In the genomic region with DNA sequence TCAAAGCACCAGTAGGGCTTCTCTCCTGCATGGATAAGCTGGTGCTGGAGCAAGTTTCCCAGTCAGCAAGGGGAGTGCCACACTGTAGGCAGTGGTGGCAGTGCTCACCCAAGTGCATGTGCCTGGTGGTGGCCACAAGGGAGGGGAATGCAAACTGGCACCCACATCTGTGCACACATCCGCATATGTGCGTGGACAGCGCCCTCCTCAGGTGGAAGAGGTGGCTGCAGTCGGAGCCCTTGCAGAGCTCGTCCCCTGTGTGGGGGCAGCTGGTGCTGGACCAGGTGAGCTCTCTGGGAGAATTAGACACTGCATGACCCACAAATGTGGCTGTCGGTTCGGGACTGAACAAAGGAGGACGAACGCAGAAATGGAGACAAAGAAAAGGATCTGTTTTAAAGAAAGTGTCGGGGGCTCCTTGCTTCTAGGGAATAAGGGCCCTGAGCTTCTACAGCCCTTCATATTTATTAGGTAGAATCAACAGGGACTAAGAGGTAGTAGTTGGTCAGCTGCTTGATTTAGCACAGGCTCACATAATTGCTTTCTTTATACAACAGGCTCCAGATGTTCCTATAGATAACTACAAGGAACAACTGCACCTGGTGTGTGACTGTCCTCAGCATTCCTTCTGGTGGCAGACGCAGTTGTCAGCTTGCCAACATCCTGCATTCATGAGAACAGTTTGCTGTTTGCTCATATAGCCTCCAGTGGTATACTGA, we compare ENCODE assay signal across 9 cellular contexts. TPM values are rescaled to one million over a fixed set of nuclear protein-coding genes. Genes with fewer than 3 reads are reported as not detected.
DNase-seq lines count a peak whose midpoint lies in the region; ATAC-seq and TF ChIP-seq lines count a peak whose summit lies in the region.
"Had no signal": no experiment of that assay in that cellular context is flagged by ENCODE, and none has a peak within 500 bp of the region (broad histone marks: within the 10 kb centered on the region; RNA-seq: fewer than 3 reads in every experiment).

No MANE protein-coding gene starts in this region.

- no peak overlapping the region for H3K4me2 ChIP-seq in neural progenitor cell

- H3K27ac ChIP-seq in dorsolateral prefrontal cortex (peak overlapping the region in 2 of 59 donors; percentile 2 to 28), neural progenitor cell (no peak overlapping the region), upper lobe of right lung (no peak overlapping the region)

- peaks cover 4% of the 10 kb centered on the region for H3K36me3 Mint-ChIP-seq in neural progenitor cell

- H3K9me3 Mint-ChIP-seq in neural progenitor cell = peaks cover 4% of the 10 kb centered on the region
- H3K9me3 Mint-ChIP-seq: stimulated activated naive CD8-positive, alpha-beta T cell treated with anti-CD3 and anti-CD28 coated beads, Interleukin-15, Interleukin-2, amounts not matched to agents 100 ng/mL and 50 ng/mL, for 24 hours had no signal

- H3K27me3 ChIP-seq in dorsolateral prefrontal cortex (no peaks in the 10 kb centered on the region), neural progenitor cell (no peaks in the 10 kb centered on the region), upper lobe of right lung (no peaks in the 10 kb centered on the region)

- TF ChIP-seq CTCF in dorsolateral prefrontal cortex (IDR thresholded peaks at IDR 0.05 in 54 of 56, conservative IDR thresholded peaks at IDR 0.05 in 2 of 56; ENCODE audit: low read depth in 1 of 56, partially characterized antibody in 56 of 56) (peak in 48 of 56 donors; percentile 20 to 63 (median 45)), neural progenitor cell (IDR thresholded peaks at IDR 0.05) (peak; percentile 85), upper lobe of right lung (IDR thresholded peaks at IDR 0.05) (peak; percentile 52)

- DNase-seq in GDM1 (lab: John Stamatoyannopoulos, UW) (peak; percentile 66), NCI-H1105 (lab: John Stamatoyannopoulos, UW) (peak; percentile 72), dorsolateral prefrontal cortex (peak in 5 of 10 donors; percentile 23 to 65 (median 56)), neural progenitor cell (ENCODE audit: low spot score) (peak; percentile 81), upper lobe of right lung (peak; percentile 87), GM19240 (ENCODE audit: insufficient read length, low spot score) (no peak)
- DNase-seq in activated CD4-positive, alpha-beta T cell treated with anti-CD3 and anti-CD28 coated beads for 24 hours (ENCODE audit: low read depth in 2 of 2) = peak; percentile 50 to 78

- no peaks in the 10 kb centered on the region for H3K79me2 ChIP-seq in neural progenitor cell (ENCODE audit: low read depth)

- no peak overlapping the region for H3K27ac Mint-ChIP-seq in neural progenitor cell
- H3K27ac Mint-ChIP-seq: stimulated activated naive CD8-positive, alpha-beta T cell treated with anti-CD3 and anti-CD28 coated beads, Interleukin-15, Interleukin-2, amounts not matched to agents 100 ng/mL and 50 ng/mL, for 24 hours had no signal

- no peaks in the 10 kb centered on the region for H3K36me3 ChIP-seq in neural progenitor cell
- no peaks in the 10 kb centered on the region for H3K36me3 ChIP-seq in upper lobe of right lung

- H3K9me3 ChIP-seq in neural progenitor cell (ENCODE audit: low read depth) = no peaks in the 10 kb centered on the region
- H3K9me3 ChIP-seq in upper lobe of right lung = no peaks in the 10 kb centered on the region

- H3F3A ChIP-seq in neural progenitor cell (ENCODE audit: low read depth) = peaks cover 11% of the 10 kb centered on the region

- H3K9ac ChIP-seq in neural progenitor cell = no peak overlapping the region

- H2AFZ ChIP-seq in neural progenitor cell (replicated peaks) = no peak overlapping the region

- no peak overlapping the region for H3K4me3 Mint-ChIP-seq in neural progenitor cell
- H3K4me3 Mint-ChIP-seq: stimulated activated naive CD8-positive, alpha-beta T cell treated with anti-CD3 and anti-CD28 coated beads, Interleukin-15, Interleukin-2, amounts not matched to agents 100 ng/mL and 50 ng/mL, for 24 hours had no signal

- H3K4me3 ChIP-seq in dorsolateral prefrontal cortex (no peak overlapping the region), neural progenitor cell (no peak overlapping the region), upper lobe of right lung (no peak overlapping the region)

- peak; percentile 95 for ATAC-seq in upper lobe of right lung
- ATAC-seq in GM19452 (IDR thresholded peaks at IDR 0.05; ENCODE audit: unreplicated experiment) = no peak

- intact Hi-C loops in dorsolateral prefrontal cortex (cut with DNase I) (no loop called here), upper lobe of right lung (cut with DNase I) (no loop called here)

- H3K4me1 ChIP-seq in neural progenitor cell = no peaks in the 10 kb centered on the region
- peaks cover 3% of the 10 kb centered on the region for H3K4me1 ChIP-seq in upper lobe of right lung

- H3K27me3 Mint-ChIP-seq in neural progenitor cell (ENCODE audit: insufficient read depth, low read depth) = peaks cover 4% of the 10 kb centered on the region
- H3K27me3 Mint-ChIP-seq: stimulated activated naive CD8-positive, alpha-beta T cell treated with anti-CD3 and anti-CD28 coated beads, Interleukin-15, Interleukin-2, amounts not matched to agents 100 ng/mL and 50 ng/mL, for 24 hours had no signal

- H4K20me1 ChIP-seq in neural progenitor cell (ENCODE audit: low read depth) = no peaks in the 10 kb centered on the region

- peaks cover 26% of the 10 kb centered on the region for H3K4me1 Mint-ChIP-seq in neural progenitor cell

RNA-seq across cellular contexts. Expression of gene ZNF689, which starts 5.3 kb away (rescaled TPM):
- 10 to 100 TPM in 30 of 120 experiments, 1 to 10 TPM in 90; 5.9 to 15.6 (median 8.8) TPM for total RNA-seq in dorsolateral prefrontal cortex
- total RNA-seq in neural progenitor cell (ENCODE audit: low replicate concordance) = 9.2 and 15.3 TPM in 2 replicates
- 7.2 TPM for total RNA-seq in upper lobe of right lung

RNA-seq across cellular contexts. Expression of gene ZNF785, which starts 30.0 kb away (rescaled TPM):
- total RNA-seq in dorsolateral prefrontal cortex (10 to 100 TPM; 16.4 to 51.1 (median 30.1) TPM), neural progenitor cell (ENCODE audit: low replicate concordance) (17.8 and 19.5 TPM in 2 replicates), upper lobe of right lung (16.3 TPM)

RNA-seq across cellular contexts. Expression of gene PRR14, which starts 35.2 kb away (rescaled TPM):
- total RNA-seq in dorsolateral prefrontal cortex (10 to 100 TPM; 23.4 to 64.9 (median 40.0) TPM), neural progenitor cell (ENCODE audit: low replicate concordance) (3.5 and 14.6 TPM in 2 replicates), upper lobe of right lung (48.2 TPM)

RNA-seq across cellular contexts. Expression of gene FBRS, which starts 42.7 kb away (rescaled TPM):
- total RNA-seq in dorsolateral prefrontal cortex (10 to 100 TPM; 39.8 to 86.3 (median 56.3) TPM), neural progenitor cell (ENCODE audit: low replicate concordance) (3.6 and 20.5 TPM in 2 replicates), upper lobe of right lung (65.0 TPM)

RNA-seq across cellular contexts. Expression of gene ZNF688, which starts 44.0 kb away (rescaled TPM):
- total RNA-seq in dorsolateral prefrontal cortex (10 to 100 TPM in 118 of 120 experiments, 1 to 10 TPM in 2; 9.8 to 27.9 (median 15.6) TPM), neural progenitor cell (ENCODE audit: low replicate concordance) (3.6 and 6.2 TPM in 2 replicates), upper lobe of right lung (13.1 TPM)
